ENCODE assay signal across 1 cellular context in genomic region chr19:40443131-40443929, GRCh38.
TF ChIP-seq lines count a peak whose summit lies in the region.

No MANE protein-coding gene starts in this region.

TF ChIP-seq in HEK293, 187 proteins besides CTCF, POLR2A, EP300 and RAD21 (continued from another document and continues in another):
- no peak; the same call in 1 of the 2 replicates for TF ChIP-seq ZSCAN4 (tag by site-specific recombination; IDR thresholded peaks at IDR 0.05)
- TF ChIP-seq, protein P1, sequence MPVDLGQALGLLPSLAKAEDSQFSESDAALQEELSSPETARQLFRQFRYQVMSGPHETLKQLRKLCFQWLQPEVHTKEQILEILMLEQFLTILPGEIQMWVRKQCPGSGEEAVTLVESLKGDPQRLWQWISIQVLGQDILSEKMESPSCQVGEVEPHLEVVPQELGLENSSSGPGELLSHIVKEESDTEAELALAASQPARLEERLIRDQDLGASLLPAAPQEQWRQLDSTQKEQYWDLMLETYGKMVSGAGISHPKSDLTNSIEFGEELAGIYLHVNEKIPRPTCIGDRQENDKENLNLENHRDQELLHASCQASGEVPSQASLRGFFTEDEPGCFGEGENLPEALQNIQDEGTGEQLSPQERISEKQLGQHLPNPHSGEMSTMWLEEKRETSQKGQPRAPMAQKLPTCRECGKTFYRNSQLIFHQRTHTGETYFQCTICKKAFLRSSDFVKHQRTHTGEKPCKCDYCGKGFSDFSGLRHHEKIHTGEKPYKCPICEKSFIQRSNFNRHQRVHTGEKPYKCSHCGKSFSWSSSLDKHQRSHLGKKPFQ (tag by site-specific recombination; IDR thresholded peaks at IDR 0.05): peak; percentile 38
- peak; percentile 36; the same call in 1 of the 2 replicates for TF ChIP-seq YY2 (tag by site-specific recombination; IDR thresholded peaks at IDR 0.05)
- peak; percentile 98 for TF ChIP-seq KLF8 (tag by site-specific recombination; IDR thresholded peaks at IDR 0.05)
- peak; percentile 63; the same call in 1 of the 2 replicates for TF ChIP-seq ZNF10 (tag by site-specific recombination; IDR thresholded peaks at IDR 0.05)
- no peak; the same call in none of the 2 replicates for TF ChIP-seq ZBTB8A (tag by site-specific recombination; IDR thresholded peaks at IDR 0.05)
- no peak for TF ChIP-seq ZNF488 (tag by site-specific recombination; IDR thresholded peaks at IDR 0.05)
- TF ChIP-seq, protein P2, sequence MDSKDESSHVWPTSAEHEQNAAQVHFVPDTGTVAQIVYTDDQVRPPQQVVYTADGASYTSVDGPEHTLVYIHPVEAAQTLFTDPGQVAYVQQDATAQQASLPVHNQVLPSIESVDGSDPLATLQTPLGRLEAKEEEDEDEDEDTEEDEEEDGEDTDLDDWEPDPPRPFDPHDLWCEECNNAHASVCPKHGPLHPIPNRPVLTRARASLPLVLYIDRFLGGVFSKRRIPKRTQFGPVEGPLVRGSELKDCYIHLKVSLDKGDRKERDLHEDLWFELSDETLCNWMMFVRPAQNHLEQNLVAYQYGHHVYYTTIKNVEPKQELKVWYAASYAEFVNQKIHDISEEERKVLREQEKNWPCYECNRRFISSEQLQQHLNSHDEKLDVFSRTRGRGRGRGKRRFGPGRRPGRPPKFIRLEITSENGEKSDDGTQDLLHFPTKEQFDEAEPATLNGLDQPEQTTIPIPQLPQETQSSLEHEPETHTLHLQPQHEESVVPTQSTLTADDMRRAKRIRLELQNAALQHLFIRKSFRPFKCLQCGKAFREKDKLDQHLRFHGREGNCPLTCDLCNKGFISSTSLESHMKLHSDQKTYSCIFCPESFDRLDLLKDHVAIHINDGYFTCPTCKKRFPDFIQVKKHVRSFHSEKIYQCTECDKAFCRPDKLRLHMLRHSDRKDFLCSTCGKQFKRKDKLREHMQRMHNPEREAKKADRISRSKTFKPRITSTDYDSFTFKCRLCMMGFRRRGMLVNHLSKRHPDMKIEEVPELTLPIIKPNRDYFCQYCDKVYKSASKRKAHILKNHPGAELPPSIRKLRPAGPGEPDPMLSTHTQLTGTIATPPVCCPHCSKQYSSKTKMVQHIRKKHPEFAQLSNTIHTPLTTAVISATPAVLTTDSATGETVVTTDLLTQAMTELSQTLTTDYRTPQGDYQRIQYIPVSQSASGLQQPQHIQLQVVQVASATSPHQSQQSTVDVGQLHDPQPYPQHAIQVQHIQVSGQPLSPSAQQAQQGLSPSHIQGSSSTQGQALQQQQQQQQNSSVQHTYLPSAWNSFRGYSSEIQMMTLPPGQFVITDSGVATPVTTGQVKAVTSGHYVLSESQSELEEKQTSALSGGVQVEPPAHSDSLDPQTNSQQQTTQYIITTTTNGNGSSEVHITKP (tag by site-specific recombination; IDR thresholded peaks at IDR 0.05): peak; percentile 80
- peak; percentile 96 for TF ChIP-seq ZXDB (tag by site-specific recombination; IDR thresholded peaks at IDR 0.05)
- peak; percentile 99 for TF ChIP-seq SP2 (tag by site-specific recombination; IDR thresholded peaks at IDR 0.05)
- peak; percentile 89 for TF ChIP-seq ZNF629 (tag by site-specific recombination; IDR thresholded peaks at IDR 0.05)
- TF ChIP-seq PBX3 (CRISPR knock-in tag; IDR thresholded peaks at IDR 0.05): 0 out of 2 replicates have a peak, but pooled peaks have one; percentile 37
- TF ChIP-seq ZNF529 (tag by site-specific recombination; IDR thresholded peaks at IDR 0.05; ENCODE audit: insufficient replicate concordance): no peak
- TF ChIP-seq ZNF639 (tag by site-specific recombination; IDR thresholded peaks at IDR 0.05): peak; percentile 48; the same call in 1 of the 2 replicates
- TF ChIP-seq ZNF843 (tag by site-specific recombination; IDR thresholded peaks at IDR 0.05): peak; percentile 75
- no peak; the same call in 1 of the 2 replicates for TF ChIP-seq GLI2 (tag by site-specific recombination; IDR thresholded peaks at IDR 0.05; ENCODE audit: borderline replicate concordance, low read depth)
- no peak for TF ChIP-seq ZNF549 (tag by site-specific recombination; IDR thresholded peaks at IDR 0.05)
- no peak for TF ChIP-seq ZNF311 (tag by site-specific recombination; IDR thresholded peaks at IDR 0.05; ENCODE audit: borderline replicate concordance)
- TF ChIP-seq KLF9 (tag by site-specific recombination; IDR thresholded peaks at IDR 0.05; ENCODE audit: low read depth): peak; percentile 97
- TF ChIP-seq GLIS2 (tag by site-specific recombination; IDR thresholded peaks at IDR 0.05): peak; percentile 100
- peak; percentile 60 for TF ChIP-seq REST (tag by site-specific recombination; IDR thresholded peaks at IDR 0.05)
- peak; percentile 71 for TF ChIP-seq ZIC2 (tag by site-specific recombination; IDR thresholded peaks at IDR 0.05)
- TF ChIP-seq ZNF600 (tag by site-specific recombination; IDR thresholded peaks at IDR 0.05): peak; percentile 99
- TF ChIP-seq, protein P3, sequence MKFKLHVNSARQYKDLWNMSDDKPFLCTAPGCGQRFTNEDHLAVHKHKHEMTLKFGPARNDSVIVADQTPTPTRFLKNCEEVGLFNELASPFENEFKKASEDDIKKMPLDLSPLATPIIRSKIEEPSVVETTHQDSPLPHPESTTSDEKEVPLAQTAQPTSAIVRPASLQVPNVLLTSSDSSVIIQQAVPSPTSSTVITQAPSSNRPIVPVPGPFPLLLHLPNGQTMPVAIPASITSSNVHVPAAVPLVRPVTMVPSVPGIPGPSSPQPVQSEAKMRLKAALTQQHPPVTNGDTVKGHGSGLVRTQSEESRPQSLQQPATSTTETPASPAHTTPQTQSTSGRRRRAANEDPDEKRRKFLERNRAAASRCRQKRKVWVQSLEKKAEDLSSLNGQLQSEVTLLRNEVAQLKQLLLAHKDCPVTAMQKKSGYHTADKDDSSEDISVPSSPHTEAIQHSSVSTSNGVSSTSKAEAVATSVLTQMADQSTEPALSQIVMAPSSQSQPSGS (tag by site-specific recombination; IDR thresholded peaks at IDR 0.05; ENCODE audit: low read depth): no peak
- no peak for TF ChIP-seq ZNF571 (tag by site-specific recombination; IDR thresholded peaks at IDR 0.05)
- TF ChIP-seq ZBTB26 (tag by site-specific recombination; optimal IDR thresholded peaks at IDR 0.05): peak; percentile 97
- TF ChIP-seq, protein P4, sequence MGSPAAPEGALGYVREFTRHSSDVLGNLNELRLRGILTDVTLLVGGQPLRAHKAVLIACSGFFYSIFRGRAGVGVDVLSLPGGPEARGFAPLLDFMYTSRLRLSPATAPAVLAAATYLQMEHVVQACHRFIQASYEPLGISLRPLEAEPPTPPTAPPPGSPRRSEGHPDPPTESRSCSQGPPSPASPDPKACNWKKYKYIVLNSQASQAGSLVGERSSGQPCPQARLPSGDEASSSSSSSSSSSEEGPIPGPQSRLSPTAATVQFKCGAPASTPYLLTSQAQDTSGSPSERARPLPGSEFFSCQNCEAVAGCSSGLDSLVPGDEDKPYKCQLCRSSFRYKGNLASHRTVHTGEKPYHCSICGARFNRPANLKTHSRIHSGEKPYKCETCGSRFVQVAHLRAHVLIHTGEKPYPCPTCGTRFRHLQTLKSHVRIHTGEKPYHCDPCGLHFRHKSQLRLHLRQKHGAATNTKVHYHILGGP (tag by site-specific recombination; IDR thresholded peaks at IDR 0.05): no peak
- TF ChIP-seq PRDM1 (tag by site-specific recombination; IDR thresholded peaks at IDR 0.05): peak; percentile 93
- 0 out of 2 replicates have a peak, but pooled peaks have one; percentile 90 for TF ChIP-seq ZBTB11 (tag by site-specific recombination; conservative IDR thresholded peaks at IDR 0.05; ENCODE audit: low read depth)
- TF ChIP-seq, protein P5, sequence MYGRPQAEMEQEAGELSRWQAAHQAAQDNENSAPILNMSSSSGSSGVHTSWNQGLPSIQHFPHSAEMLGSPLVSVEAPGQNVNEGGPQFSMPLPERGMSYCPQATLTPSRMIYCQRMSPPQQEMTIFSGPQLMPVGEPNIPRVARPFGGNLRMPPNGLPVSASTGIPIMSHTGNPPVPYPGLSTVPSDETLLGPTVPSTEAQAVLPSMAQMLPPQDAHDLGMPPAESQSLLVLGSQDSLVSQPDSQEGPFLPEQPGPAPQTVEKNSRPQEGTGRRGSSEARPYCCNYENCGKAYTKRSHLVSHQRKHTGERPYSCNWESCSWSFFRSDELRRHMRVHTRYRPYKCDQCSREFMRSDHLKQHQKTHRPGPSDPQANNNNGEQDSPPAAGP (tag by site-specific recombination; IDR thresholded peaks at IDR 0.05): peak; percentile 98
- TF ChIP-seq ZNF791 (tag by site-specific recombination; IDR thresholded peaks at IDR 0.05): 0 out of 2 replicates have a peak, but pooled peaks have one; percentile 42
